ENCODE assay signal across 10 cellular contexts in the genomic region with DNA sequence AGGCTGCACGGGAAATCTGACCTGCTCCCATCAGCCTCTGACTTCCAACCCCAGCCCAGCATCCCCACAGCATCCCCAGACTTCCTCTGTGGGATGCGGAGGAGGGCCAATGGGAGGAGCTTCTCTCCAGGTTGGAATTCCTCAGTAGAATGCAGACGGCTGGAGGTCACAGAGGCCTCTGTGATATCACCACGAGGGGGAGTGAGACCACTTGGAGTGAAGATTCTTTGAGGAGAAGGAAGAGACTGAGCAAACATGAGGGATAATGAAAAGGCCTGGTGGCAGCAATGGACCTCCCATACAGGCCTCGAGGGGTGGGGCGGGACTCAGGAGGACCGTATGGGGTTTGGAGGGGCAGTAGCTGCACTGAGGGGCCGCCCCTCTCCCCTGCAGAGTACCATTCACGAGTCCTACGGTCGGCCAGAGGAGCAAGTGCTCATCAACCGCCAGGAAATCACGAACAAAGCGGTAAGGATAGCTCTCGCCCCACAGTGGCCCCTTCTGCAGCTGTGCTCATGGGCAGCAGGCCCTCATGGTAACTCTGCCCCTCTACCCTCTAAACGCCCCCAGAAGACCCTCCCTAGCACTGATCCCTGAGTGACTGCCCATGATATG. TPM values are rescaled to one million over a fixed set of nuclear protein-coding genes. Genes with fewer than 3 reads are reported as not detected.
DNase-seq lines count a peak whose midpoint lies in the region; ATAC-seq and TF ChIP-seq lines count a peak whose summit lies in the region.
"Had no signal": no experiment of that assay in that cellular context is flagged by ENCODE, and none has a peak within 500 bp of the region (broad histone marks: within the 10 kb centered on the region; RNA-seq: fewer than 3 reads in every experiment).

A gene (plus strand): TSS at position 230 of the 615 bp plus-strand sequence. CDS start 26 bp downstream, at position 256.

- H3K4me1 ChIP-seq in lower lobe of right lung, result no peaks in the 10 kb centered on the region

- intact Hi-C loops in lower lobe of right lung (cut with DNase I), result no loop called here

- no peaks in the 10 kb centered on the region for H3K36me3 ChIP-seq in lower lobe of right lung

- ATAC-seq in lower lobe of right lung, result peak; percentile 5
- ATAC-seq in HG03521 (IDR thresholded peaks at IDR 0.05; ENCODE audit: unreplicated experiment), result no peak
- no peak for ATAC-seq in HG02981 (IDR thresholded peaks at IDR 0.05; ENCODE audit: unreplicated experiment)

- H3K27me3 ChIP-seq in lower lobe of right lung (ENCODE audit: low read depth), result no peaks in the 10 kb centered on the region

- TF ChIP-seq CTCF in astrocyte of the cerebellum (IDR thresholded peaks at IDR 0.05; ENCODE audit: low read depth, low read length, missing control alignments) (peak; percentile 31), lower lobe of right lung (IDR thresholded peaks at IDR 0.05) (no peak)

- no peak within 1 kb of the TSS for H3K27ac ChIP-seq in lower lobe of right lung
- H3K27ac ChIP-seq: SK-N-MC had no signal

- DNase-seq in COLO829 (ENCODE audit: low spot score) (peak; percentile 47), HT1080 (ENCODE audit: low read depth) (peak; percentile 52), astrocyte of the cerebellum (ENCODE audit: low read depth) (no peak), lower lobe of right lung (no peak), ACHN (no peak), NCI-H2227 treated with DMSO at 0.1 percent for 48 hours (lab: John Stamatoyannopoulos, UW) (no peak)
- DNase-seq: stimulated activated CD4-positive, alpha-beta T cell treated with anti-CD3 and anti-CD28 coated beads, Interleukin-1b, Interleukin-23, amount 100 ng/mL, for 48 hours had no signal

- in situ Hi-C loops in astrocyte of the cerebellum (cut with HindIII; ENCODE audit: low sequenced_read_pairs) (no loop called here), ACHN (cut with HindIII; ENCODE audit: low pct_ligation_motif_present, low pct_unique_long_range_greater_than_20kb, low sequenced_read_pairs) (no loop called here)

- H3K9me3 ChIP-seq in lower lobe of right lung, result no peaks in the 10 kb centered on the region

- H3K4me3 ChIP-seq in astrocyte of the cerebellum (ENCODE audit: low read depth, low read length) (no peak within 1 kb of the TSS), lower lobe of right lung (no peak within 1 kb of the TSS)
- H3K4me3 ChIP-seq: SK-N-MC had no signal

RNA-seq across cellular contexts. Expression of the gene that starts here (rescaled TPM):
- total RNA-seq in HT1080 (2014; rRNA removed; shearing (Covaris generic)), result not detected in 2 replicates
- polyA plus RNA-seq in HT1080 (2015; cell fraction: cytosol; rRNA removed), result not detected in 2 replicates
- not detected in 2 replicates for polyA plus RNA-seq in HT1080 (2015; cell fraction: nucleus; rRNA removed)
- not detected for total RNA-seq in lower lobe of right lung

Comparison
In these comparisons a context has a peak if more than half of its experiments do, and no peak if none do; other contexts are left out.
1. Peak in DNase-seq in HT1080; RNA of the gene not detected or under 1 TPM.
2. Peak in ATAC-seq in lower lobe of right lung; RNA of the gene not detected or under 1 TPM.